ENCODE assay signal across 8 cellular contexts in the genomic region with DNA sequence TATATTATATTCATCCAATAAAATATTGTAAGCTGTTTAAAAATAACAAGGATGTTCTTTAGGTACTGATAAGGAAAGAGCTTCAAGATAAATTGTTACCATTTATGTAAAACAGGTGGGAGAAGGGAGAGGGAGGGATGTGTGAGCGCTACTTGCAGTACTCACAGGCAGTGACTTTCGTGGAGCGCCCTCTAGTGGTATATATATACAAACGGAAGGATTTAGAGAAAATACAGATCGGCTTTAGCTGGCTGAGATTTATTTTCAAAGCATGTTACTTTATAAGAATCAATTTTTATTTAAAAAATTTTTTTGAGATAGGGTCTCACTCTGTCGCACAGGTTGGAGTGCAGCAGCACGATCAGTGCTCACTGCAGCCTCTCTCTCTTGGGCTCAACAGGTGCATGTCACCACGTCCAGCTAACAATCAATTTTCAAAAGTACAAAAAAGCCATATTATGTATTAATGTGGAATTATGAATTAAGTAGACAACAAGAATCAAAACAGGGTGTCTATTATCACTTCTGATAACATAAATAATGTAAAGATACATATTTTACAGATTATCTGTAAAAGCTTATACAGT. TPM values are rescaled to one million over a fixed set of nuclear protein-coding genes. Genes with fewer than 3 reads are reported as not detected.
DNase-seq lines count a peak whose midpoint lies in the region; ATAC-seq and TF ChIP-seq lines count a peak whose summit lies in the region.

No MANE protein-coding gene starts in this region.

- H3K27me3 ChIP-seq in SJCRH30 = no peaks in the 10 kb centered on the region; the same call in 1 of the 2 replicates
- H3K27me3 ChIP-seq in lower lobe of right lung (ENCODE audit: low read depth) = peaks cover 21% of the 10 kb centered on the region
- H3K27me3 ChIP-seq in thyroid gland = no peaks in the 10 kb centered on the region

- H3K36me3 ChIP-seq in SJCRH30 (no peaks in the 10 kb centered on the region), lower lobe of right lung (no peaks in the 10 kb centered on the region), thyroid gland (no peaks in the 10 kb centered on the region)

- intact Hi-C loops in lower lobe of right lung (cut with DNase I) (no loop called here), thyroid gland (cut with DNase I) (no loop called here)

- no peaks in the 10 kb centered on the region for H3K9me3 ChIP-seq in SJCRH30 (replicated peaks)
- H3K9me3 ChIP-seq in lower lobe of right lung = no peaks in the 10 kb centered on the region
- H3K9me3 ChIP-seq in thyroid gland = no peaks in the 10 kb centered on the region

- 13 to 14% methylated on average over 8 of the region's 8 CpGs for WGBS in thyroid gland, 2 donors

- H3K4me1 ChIP-seq in SJCRH30 (no peaks in the 10 kb centered on the region), lower lobe of right lung (peaks cover 5% of the 10 kb centered on the region), thyroid gland (no peaks in the 10 kb centered on the region)

- TF ChIP-seq CTCF in lower lobe of right lung (IDR thresholded peaks at IDR 0.05) = peak; percentile 79
- TF ChIP-seq CTCF in thyroid gland (IDR thresholded peaks at IDR 0.05) = peak; percentile 44 to 83 (median 54)

- peak; percentile 21 for DNase-seq in activated T-cell treated with anti-CD3 and anti-CD28 coated beads for 1 hour (ENCODE audit: low read depth)
- DNase-seq in activated T-cell treated with anti-CD3 and anti-CD28 coated beads, Interleukin-2, amount 50 U/mL, for 1 hour = no peak
- DNase-seq in NCI-H1105 (lab: John Stamatoyannopoulos, UW) = peak; percentile 69
- peak; percentile 48 to 76 for DNase-seq in SJCRH30
- DNase-seq in central memory CD4-positive, alpha-beta T cell = peak; percentile 58
- no peak for DNase-seq in lower lobe of right lung
- DNase-seq in thyroid gland = peak; percentile 34 to 40

- no peak for TF ChIP-seq POLR2A in thyroid gland (IDR thresholded peaks at IDR 0.05)

- H3K4me3 ChIP-seq in SJCRH30 = no peak overlapping the region
- H3K4me3 ChIP-seq in lower lobe of right lung = no peak overlapping the region
- no peak overlapping the region for H3K4me3 ChIP-seq in thyroid gland (replicated peaks in 1 of 3)

- ATAC-seq in lower lobe of right lung (no peak), GM19035 (IDR thresholded peaks at IDR 0.05; ENCODE audit: unreplicated experiment) (no peak)

- H3K27ac ChIP-seq in SJCRH30 = no peak overlapping the region
- no peak overlapping the region for H3K27ac ChIP-seq in lower lobe of right lung
- H3K27ac ChIP-seq in thyroid gland = no peak overlapping the region

RNA-seq across cellular contexts. Expression of a gene that starts 3.3 kb away (rescaled TPM):
- not detected in 2 replicates for total RNA-seq in SJCRH30 (2014; rRNA removed; shearing (Covaris generic))
- total RNA-seq in lower lobe of right lung (not detected), thyroid gland (not detected)

RNA-seq across cellular contexts. Expression of a gene that starts 20.6 kb away (rescaled TPM):
- total RNA-seq in SJCRH30 (2014; rRNA removed; shearing (Covaris generic)) = 5.5 and 12.1 TPM in 2 replicates
- total RNA-seq in lower lobe of right lung (38.5 TPM), thyroid gland (10 to 100 TPM; 20.4 to 34.3 (median 23.8) TPM)

RNA-seq across cellular contexts. Expression of a gene that starts 27.4 kb away (rescaled TPM):
- 0.08 TPM in 1 of 2 replicates, not detected in the other for total RNA-seq in SJCRH30 (2014; rRNA removed; shearing (Covaris generic))
- total RNA-seq in lower lobe of right lung (not detected), thyroid gland (not detected)

Comparison
In these comparisons a context has a peak if more than half of its experiments do, and no peak if none do; other contexts are left out.
1. DNase-seq: peak in activated T-cell treated with anti-CD3 and anti-CD28 coated beads for 1 hour (single experiment), NCI-H1105 (single experiment), SJCRH30 (2 of 2), central memory CD4-positive, alpha-beta T cell (single experiment) and thyroid gland (2 of 2); none in activated T-cell treated with anti-CD3 and anti-CD28 coated beads, Interleukin-2, amount 50 U/mL, for 1 hour (single experiment) and lower lobe of right lung (single experiment).